2 cellular contexts compared by ENCODE assay signal in the genomic region with DNA sequence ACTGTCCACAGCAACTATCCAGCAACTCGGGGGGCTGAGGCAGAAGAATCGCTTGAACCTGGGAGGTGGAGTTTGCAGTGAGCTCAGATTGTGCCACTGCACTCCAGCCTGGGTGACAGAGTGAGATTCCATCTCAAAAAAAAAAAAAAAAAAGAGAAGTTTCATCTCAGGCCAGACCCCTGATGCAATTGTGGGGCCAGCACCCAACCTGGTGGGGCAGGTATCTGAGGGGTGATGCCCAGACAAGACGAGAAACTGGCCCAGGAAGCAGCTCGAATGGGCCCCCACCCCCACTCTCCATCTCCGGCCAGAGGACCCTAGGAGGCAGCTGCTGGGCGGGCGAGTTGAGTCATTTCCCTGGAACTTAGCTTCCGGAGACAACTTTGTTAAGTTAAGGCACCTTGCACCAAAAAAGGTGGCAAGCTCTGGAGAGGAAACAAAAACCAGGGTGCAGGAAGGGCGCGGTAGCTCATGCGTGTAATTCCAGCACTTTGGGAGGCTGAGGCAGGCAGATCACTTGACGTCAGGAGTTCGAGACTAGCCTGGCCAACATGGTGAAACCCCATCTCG.
TF ChIP-seq lines count a peak whose summit lies in the region.
"Not testable (repeated sequence)": the region's sequence is repeated elsewhere in the genome, so short reads cannot be mapped to it uniquely, and the experiment has no call there.

No MANE protein-coding gene starts in this region.

TF ChIP-seq in SK-N-SH, 30 proteins besides CTCF, POLR2A, EP300 and RAD21:
- peak; percentile 81; the same call in 1 of the 2 replicates for TF ChIP-seq JUND (IDR thresholded peaks at IDR 0.05)
- peak; percentile 78 for TF ChIP-seq FOSL2 (IDR thresholded peaks at IDR 0.05; ENCODE audit: borderline replicate concordance, low read depth)
TF ChIP-seq in SK-N-SH: peak in this region for 2; not testable (repeated sequence) for 28.

TF ChIP-seq in K562, 482 proteins besides CTCF, POLR2A, EP300 and RAD21:
- 0 out of 2 replicates have a peak, but pooled peaks have one; percentile 12 for TF ChIP-seq TCF3 (CRISPR knock-in tag; IDR thresholded peaks at IDR 0.05)
- 0 out of 2 replicates have a peak, but pooled peaks have one; percentile 46 for TF ChIP-seq ZBTB7A (IDR thresholded peaks at IDR 0.05; ENCODE audit: borderline replicate concordance, control insufficient read depth, low read depth, low read length)
- TF ChIP-seq JUND (IDR thresholded peaks at IDR 0.05; ENCODE audit: borderline replicate concordance, low read depth, low read length), result peak; percentile 59
- not testable (repeated sequence) for TF ChIP-seq JUND (tag; IDR thresholded peaks at IDR 0.05; ENCODE audit: borderline replicate concordance, low read depth, low read length)
- TF ChIP-seq, protein P1, sequence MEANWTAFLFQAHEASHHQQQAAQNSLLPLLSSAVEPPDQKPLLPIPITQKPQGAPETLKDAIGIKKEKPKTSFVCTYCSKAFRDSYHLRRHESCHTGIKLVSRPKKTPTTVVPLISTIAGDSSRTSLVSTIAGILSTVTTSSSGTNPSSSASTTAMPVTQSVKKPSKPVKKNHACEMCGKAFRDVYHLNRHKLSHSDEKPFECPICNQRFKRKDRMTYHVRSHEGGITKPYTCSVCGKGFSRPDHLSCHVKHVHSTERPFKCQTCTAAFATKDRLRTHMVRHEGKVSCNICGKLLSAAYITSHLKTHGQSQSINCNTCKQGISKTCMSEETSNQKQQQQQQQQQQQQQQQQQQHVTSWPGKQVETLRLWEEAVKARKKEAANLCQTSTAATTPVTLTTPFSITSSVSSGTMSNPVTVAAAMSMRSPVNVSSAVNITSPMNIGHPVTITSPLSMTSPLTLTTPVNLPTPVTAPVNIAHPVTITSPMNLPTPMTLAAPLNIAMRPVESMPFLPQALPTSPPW (CRISPR knock-in tag; IDR thresholded peaks at IDR 0.05), result peak; percentile 14; the same call in 1 of the 2 replicates
- TF ChIP-seq ATF7 (IDR thresholded peaks at IDR 0.05), result 0 out of 2 replicates have a peak, but pooled peaks have one; percentile 17
- TF ChIP-seq ETV5 (CRISPR knock-in tag; IDR thresholded peaks at IDR 0.05; ENCODE audit: low read depth), result 0 out of 2 replicates have a peak, but pooled peaks have one; percentile 28
- TF ChIP-seq SMARCA4 (IDR thresholded peaks at IDR 0.05), result peak; percentile 37; the same call in 1 of the 2 replicates
- peak; percentile 93 for TF ChIP-seq PRDM10 (IDR thresholded peaks at IDR 0.05; ENCODE audit: partially characterized antibody)
- peak; percentile 38; the same call in 1 of the 2 replicates for TF ChIP-seq ARID1B (IDR thresholded peaks at IDR 0.05)
- TF ChIP-seq DPF2 (IDR thresholded peaks at IDR 0.05), result 0 out of 2 replicates have a peak, but pooled peaks have one; percentile 25
- TF ChIP-seq, protein P2, sequence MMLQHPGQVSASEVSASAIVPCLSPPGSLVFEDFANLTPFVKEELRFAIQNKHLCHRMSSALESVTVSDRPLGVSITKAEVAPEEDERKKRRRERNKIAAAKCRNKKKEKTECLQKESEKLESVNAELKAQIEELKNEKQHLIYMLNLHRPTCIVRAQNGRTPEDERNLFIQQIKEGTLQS (IDR thresholded peaks at IDR 0.05), result peak; percentile 48; the same call in 1 of the 2 replicates
- TF ChIP-seq, protein P2 (CRISPR knock-in tag; conservative IDR thresholded peaks at IDR 0.05), result not testable (repeated sequence)
- TF ChIP-seq GATA2 (CRISPR knock-in tag; IDR thresholded peaks at IDR 0.05), result peak; percentile 28; the same call in 1 of the 2 replicates
- peak; percentile 68 for TF ChIP-seq ZNF384 (IDR thresholded peaks at IDR 0.05; ENCODE audit: low read depth, low read length)
